ENCODE assay signal across 16 cellular contexts in genomic region chr21:42247716-42248115, GRCh38.
"Had no signal": no experiment of that assay in that cellular context is flagged by ENCODE, and none has a peak within 500 bp of the region (broad histone marks: within the 10 kb centered on the region; RNA-seq: fewer than 3 reads in every experiment).

No MANE protein-coding gene starts in this region.

- H3K9me3 ChIP-seq: gastrocnemius medialis, heart right ventricle, tibial nerve had no signal

- ATAC-seq: esophagus mucosa; gastrocnemius medialis; heart right ventricle; stimulated activated naive CD8-positive, alpha-beta T cell treated with anti-CD3 and anti-CD28 coated beads, Interleukin-15, Interleukin-2, amounts not matched to agents 100 U/mL and 50 U/mL, for 24 hours had no signal

- H3K27ac Mint-ChIP-seq: activated naive CD8-positive, alpha-beta T cell treated with anti-CD3 and anti-CD28 coated beads, Interleukin-2, amount 10 ng/mL, durations not matched to agents 7 days and 5 days; nephron had no signal

- H3K36me3 ChIP-seq: brain microvascular endothelial cell, gastrocnemius medialis, heart right ventricle, tibial nerve had no signal

- H3K4me3 Mint-ChIP-seq: activated naive CD8-positive, alpha-beta T cell treated with anti-CD3 and anti-CD28 coated beads, Interleukin-2, amount 10 ng/mL, durations not matched to agents 7 days and 5 days; nephron had no signal

- DNase-seq: activated CD4-positive, alpha-beta T cell treated with anti-CD3 and anti-CD28 coated beads, Interleukin-2, amount 50 U/mL, for 4 hours; activated naive CD4-positive, alpha-beta T cell; activated naive CD8-positive, alpha-beta T cell treated with anti-CD3 and anti-CD28 coated beads, Interleukin-2, amount 10 ng/mL, durations not matched to agents 7 days and 5 days; anterior cingulate cortex; brain microvascular endothelial cell; gastrocnemius medialis; heart right ventricle; nucleus accumbens; stimulated activated CD4-positive, alpha-beta T cell treated with anti-CD3 and anti-CD28 coated beads, Interleukin-2, amount 100 ng/mL, for 24 hours; stimulated activated naive CD8-positive, alpha-beta T cell treated with anti-CD3 and anti-CD28 coated beads, Interleukin-15, Interleukin-2, amounts not matched to agents 100 U/mL and 50 U/mL, for 24 hours; substantia nigra; SW 1271 had no signal

- H3K9me3 Mint-ChIP-seq: activated naive CD8-positive, alpha-beta T cell treated with anti-CD3 and anti-CD28 coated beads, Interleukin-2, amount 10 ng/mL, durations not matched to agents 7 days and 5 days; nephron had no signal

- H3K27ac ChIP-seq: brain microvascular endothelial cell, coronary artery, gastrocnemius medialis, tibial nerve had no signal

- H3K4me3 ChIP-seq: coronary artery, gastrocnemius medialis, heart right ventricle, tibial nerve had no signal

- H3K27me3 ChIP-seq: gastrocnemius medialis, heart right ventricle, tibial nerve had no signal
